In genomic region chr7:141012044-141012685, GRCh38 we compare ENCODE assay signal across 8 cellular contexts.
DNase-seq lines count a peak whose midpoint lies in the region; ATAC-seq lines count a peak whose summit lies in the region.

No MANE protein-coding gene starts in this region.

- no peak overlapping the region for H3K4me3 Mint-ChIP-seq in T-helper 2 cell treated with Interferon-gamma antibody and Interleukin-4, amounts not matched to agents 5 μg/mL and 100 μg/mL, for 36 hours

- DNase-seq in DMS79 (lab: John Stamatoyannopoulos, UW) (peak; percentile 37), NCI-H1105 treated with DMSO at 0.1 percent for 48 hours (lab: John Stamatoyannopoulos, UW) (peak; percentile 66), anterior cingulate cortex (lab: John Stamatoyannopoulos, UW) (peak in 50 of 58 donors; percentile 1 to 59 (median 21)), iPS-NIHi11 (ENCODE audit: low spot score) (peak; percentile 55)
- peak; percentile 66 for DNase-seq in T-helper 2 cell treated with Interferon-gamma antibody and Interleukin-4, amounts not matched to agents 5 μg/mL and 100 μg/mL, for 36 hours (ENCODE audit: low spot score)
- DNase-seq in stimulated activated CD4-positive, alpha-beta T cell treated with anti-CD3 and anti-CD28 coated beads, Interleukin-1b, Interleukin-23, amount 100 ng/mL, for 1 hour (ENCODE audit: low read depth in 2 of 2), result peak; percentile 50

- ATAC-seq in GM21723 (IDR thresholded peaks at IDR 0.05; ENCODE audit: unreplicated experiment) (peak; percentile 32), HG03135 (IDR thresholded peaks at IDR 0.05; ENCODE audit: unreplicated experiment) (no peak)

- H3K9me3 Mint-ChIP-seq in T-helper 2 cell treated with Interferon-gamma antibody and Interleukin-4, amounts not matched to agents 5 μg/mL and 100 μg/mL, for 36 hours, result peaks cover 7% of the 10 kb centered on the region

- H3K36me3 Mint-ChIP-seq in T-helper 2 cell treated with Interferon-gamma antibody and Interleukin-4, amounts not matched to agents 5 μg/mL and 100 μg/mL, for 36 hours (ENCODE audit: low read depth), result peaks cover 18% of the 10 kb centered on the region

- H3K27ac Mint-ChIP-seq in T-helper 2 cell treated with Interferon-gamma antibody and Interleukin-4, amounts not matched to agents 5 μg/mL and 100 μg/mL, for 36 hours, result peak overlapping the region; percentile 76

- H3K4me1 Mint-ChIP-seq in T-helper 2 cell treated with Interferon-gamma antibody and Interleukin-4, amounts not matched to agents 5 μg/mL and 100 μg/mL, for 36 hours (ENCODE audit: low read depth), result peaks cover 20% of the 10 kb centered on the region

- peaks cover 4% of the 10 kb centered on the region for H3K27me3 Mint-ChIP-seq in T-helper 2 cell treated with Interferon-gamma antibody and Interleukin-4, amounts not matched to agents 5 μg/mL and 100 μg/mL, for 36 hours (ENCODE audit: low read depth)
